Comparison of ENCODE assay signal across 8 cellular contexts in the genomic region with DNA sequence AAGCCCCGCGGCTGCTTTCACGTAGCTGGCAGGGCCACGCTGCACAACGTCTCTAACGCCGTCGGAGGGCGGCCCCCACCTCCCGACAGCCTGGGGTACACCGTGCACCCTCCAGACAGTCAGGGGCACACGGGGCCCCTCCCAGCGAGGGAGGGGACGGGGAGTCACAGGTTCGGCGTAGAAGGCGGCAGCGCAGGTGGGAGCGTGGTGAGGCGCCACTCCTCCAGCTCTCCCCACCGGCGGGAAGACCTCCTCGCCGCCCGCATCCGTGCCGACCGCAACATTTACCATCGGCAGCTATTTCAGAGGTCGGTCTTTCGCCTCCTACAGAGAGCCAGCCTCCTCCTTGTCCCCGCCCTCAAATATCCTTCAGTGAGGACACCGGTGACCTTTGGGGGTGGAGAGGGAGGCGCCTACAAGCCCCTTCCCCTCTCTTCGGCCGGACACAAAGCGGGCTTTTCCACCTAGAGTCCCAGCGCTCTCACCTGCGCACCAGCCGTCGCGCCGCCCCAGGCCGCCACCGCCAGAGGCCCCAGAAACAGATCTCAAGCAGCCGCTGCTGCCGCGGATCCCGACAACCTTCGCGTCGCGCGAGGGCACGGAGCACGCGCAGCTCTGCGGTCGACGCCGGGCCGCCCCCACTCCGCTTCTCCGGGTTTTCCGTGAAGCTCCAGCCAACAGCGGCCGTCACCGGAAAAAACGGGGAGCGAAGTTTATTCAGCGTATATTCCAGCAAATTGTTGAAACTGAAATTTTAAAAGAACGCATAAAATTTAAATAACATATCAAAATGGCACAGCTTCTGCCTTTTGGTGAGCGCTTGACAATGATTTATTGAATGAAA. TPM values are rescaled to one million over a fixed set of nuclear protein-coding genes. Genes with fewer than 3 reads are reported as not detected.
DNase-seq lines count a peak whose midpoint lies in the region; ATAC-seq and TF ChIP-seq lines count a peak whose summit lies in the region.

Gene MKKS, minus strand, starts transcription at position 600 of the 844 bp plus-strand sequence. CDS start 20,708 bp downstream, outside the sequence.

- H3K27me3 ChIP-seq in skeletal muscle tissue (ENCODE audit: control insufficient read depth in 3 of 3, insufficient read depth in 3 of 3, low read length in 3 of 3), result no peaks in the 10 kb centered on the region

- H3K4me1 Mint-ChIP-seq in brain, result peaks cover 70% of the 10 kb centered on the region

- peak within 1 kb of the TSS; percentile 96 to 100 (median 98) for H3K27ac Mint-ChIP-seq in brain

- H3K4me1 ChIP-seq in skeletal muscle tissue (ENCODE audit: control insufficient read depth in 3 of 3, insufficient read depth in 3 of 3, low read length in 3 of 3), result peaks cover 11 to 27% (median 24%) of the 10 kb centered on the region in 3 donors

- H3K9me3 Mint-ChIP-seq in brain, result peaks cover 0 to 2% (median 0%) of the 10 kb centered on the region in 5 experiments

- H3K4me3 ChIP-seq in iPS-18c (ENCODE audit: insufficient read depth, low read depth, low read length), result peak within 1 kb of the TSS; percentile 88
- H3K4me3 ChIP-seq in skeletal muscle tissue (ENCODE audit: low read length in 3 of 3), result peak within 1 kb of the TSS; percentile 87 to 93 (median 91)

- peak in 1 of 2 experiments; percentile 16 for TF ChIP-seq CTCF in brain (conservative IDR thresholded peaks at IDR 0.05)

- peaks cover 6% of the 10 kb centered on the region for H3K27me3 Mint-ChIP-seq in brain

- no peaks in the 10 kb centered on the region for H3K36me3 Mint-ChIP-seq in brain

- peak; percentile 56 for ATAC-seq in HG03039 (IDR thresholded peaks at IDR 0.05; ENCODE audit: unreplicated experiment)

- peak within 1 kb of the TSS; percentile 91 for H3K27ac ChIP-seq in skeletal muscle tissue (ENCODE audit: low read depth, low read length)

- peak within 1 kb of the TSS; percentile 87 to 96 (median 94) for H3K4me3 Mint-ChIP-seq in brain

- peaks cover 0 to 3% (median 0%) of the 10 kb centered on the region in 3 donors for H3K36me3 ChIP-seq in skeletal muscle tissue (ENCODE audit: control insufficient read depth in 3 of 3, insufficient read depth in 3 of 3, low read length in 3 of 3)

- H3K9me3 ChIP-seq in iPS-18c (ENCODE audit: control insufficient read depth, insufficient read depth, low read length), result no peaks in the 10 kb centered on the region
- H3K9me3 ChIP-seq in skeletal muscle tissue (ENCODE audit: control insufficient read depth in 3 of 3, low read length in 3 of 3), result no peaks in the 10 kb centered on the region

- peak; percentile 40 for DNase-seq in SKM-1 treated with dmso at 0.1 percent for 144 hours (lab: John Stamatoyannopoulos, UW; ENCODE audit: unreplicated experiment)
- DNase-seq in SKM-1 (lab: John Stamatoyannopoulos, UW; ENCODE audit: unreplicated experiment), result no peak
- DNase-seq in NCI-H2107 (lab: John Stamatoyannopoulos, UW), result peak; percentile 44
- DNase-seq in UCSD-AML1 (lab: John Stamatoyannopoulos, UW; ENCODE audit: unreplicated experiment), result peak; percentile 89

- H3K9ac ChIP-seq in skeletal muscle tissue (ENCODE audit: low read depth in 1 of 3, low read length in 3 of 3), result peak within 1 kb of the TSS; percentile 87 to 96 (median 92)

RNA-seq across cellular contexts. Expression of gene MKKS, which starts in this region (rescaled TPM):
- 19.4 TPM for polyA plus RNA-seq in brain (ENCODE audit: insufficient read depth, low read depth, low replicate concordance)
- total RNA-seq in skeletal muscle tissue, result 4.2 TPM
